22 cellular contexts compared by ENCODE assay signal in the genomic region with DNA sequence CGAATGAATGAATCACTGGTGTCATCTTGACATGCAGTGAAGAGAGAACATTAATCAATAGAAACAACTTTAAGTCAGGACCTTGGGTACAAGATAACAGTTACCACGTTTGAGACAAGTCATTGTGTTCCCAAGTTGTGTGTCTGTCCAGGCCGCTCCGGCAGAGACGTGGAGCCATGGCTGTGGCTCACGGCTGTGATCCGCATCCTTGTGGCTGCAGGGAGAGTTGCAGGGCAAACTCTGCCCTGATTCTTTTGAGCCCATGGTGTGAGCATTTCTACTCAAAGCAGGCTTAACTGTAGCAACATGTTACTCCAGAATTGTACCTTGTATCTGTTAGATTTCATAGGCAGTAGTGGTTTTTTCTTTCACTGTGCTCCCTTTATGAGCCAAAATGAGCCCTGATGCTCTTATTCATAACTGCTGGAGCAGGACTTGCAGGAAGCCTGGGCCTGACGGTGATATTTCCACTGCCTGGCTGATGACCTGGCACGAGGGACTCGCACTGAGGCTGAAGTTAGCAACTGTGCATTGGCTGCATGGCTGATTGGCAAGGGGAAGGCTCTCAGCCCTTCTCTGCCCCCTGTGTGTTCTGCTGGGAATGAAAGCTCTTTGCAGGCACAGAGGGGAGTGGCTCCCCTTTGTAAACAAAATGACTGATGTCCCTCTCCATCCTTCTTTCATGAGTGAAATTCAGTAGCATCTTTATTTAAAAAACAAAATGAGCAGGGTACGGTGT.
A peak's percentile ranks its signal among the peaks of the same experiment; 100 is the strongest.
DNase-seq lines count a peak whose midpoint lies in the region; ATAC-seq and TF ChIP-seq lines count a peak whose summit lies in the region.
"Had no signal": no experiment of that assay in that cellular context is flagged by ENCODE, and none has a peak within 500 bp of the region (broad histone marks: within the 10 kb centered on the region; RNA-seq: fewer than 3 reads in every experiment).

No MANE protein-coding gene starts in this region.

- no peak for ATAC-seq in upper lobe of right lung
- ATAC-seq: effector memory CD8-positive, alpha-beta T cell; GM12878; psoas muscle; Right ventricle myocardium inferior; stimulated activated naive B cell treated with anti-CD40 and anti-IgM and Interleukin-4, amounts not matched to agents 10 μg/mL and 1 μg/mL and 100 μg/mL, for 72 hours; T-helper 17 cell had no signal

- H3K4me1 Mint-ChIP-seq in activated naive CD4-positive, alpha-beta T cell treated with anti-CD3 and anti-CD28 coated beads, Interleukin-2, amount 10 ng/mL, durations not matched to agents 7 days and 5 days: no peaks in the 10 kb centered on the region
- H3K4me1 Mint-ChIP-seq: stimulated activated naive B cell treated with anti-CD40 and anti-IgM and Interleukin-4, amounts not matched to agents 10 μg/mL and 1 μg/mL and 100 μg/mL, for 72 hours had no signal

- no peaks in the 10 kb centered on the region for H3K36me3 Mint-ChIP-seq in activated naive CD4-positive, alpha-beta T cell treated with anti-CD3 and anti-CD28 coated beads, Interleukin-2, amount 10 ng/mL, durations not matched to agents 7 days and 5 days
- H3K36me3 Mint-ChIP-seq: stimulated activated naive B cell treated with anti-CD40 and anti-IgM and Interleukin-4, amounts not matched to agents 10 μg/mL and 1 μg/mL and 100 μg/mL, for 72 hours had no signal

- no peak overlapping the region for H3K27ac ChIP-seq in upper lobe of right lung
- H3K27ac ChIP-seq: left ventricle myocardium inferior, psoas muscle had no signal

- H3K4me1 ChIP-seq in upper lobe of right lung: no peaks in the 10 kb centered on the region
- H3K4me1 ChIP-seq: left ventricle myocardium inferior, psoas muscle had no signal

- peak; percentile 12 for TF ChIP-seq CTCF in upper lobe of right lung (IDR thresholded peaks at IDR 0.05)

- no peaks in the 10 kb centered on the region for H3K9me3 ChIP-seq in upper lobe of right lung
- H3K9me3 ChIP-seq: left ventricle myocardium inferior, psoas muscle had no signal

- no peaks in the 10 kb centered on the region for H3K9me3 Mint-ChIP-seq in activated naive CD4-positive, alpha-beta T cell treated with anti-CD3 and anti-CD28 coated beads, Interleukin-2, amount 10 ng/mL, durations not matched to agents 7 days and 5 days
- H3K9me3 Mint-ChIP-seq: CD4-positive, alpha-beta T cell had no signal

- H3K36me3 ChIP-seq in upper lobe of right lung: no peaks in the 10 kb centered on the region
- H3K36me3 ChIP-seq: left ventricle myocardium inferior had no signal

- H3K27me3 ChIP-seq in upper lobe of right lung: no peaks in the 10 kb centered on the region

- H3K27ac Mint-ChIP-seq in activated naive CD4-positive, alpha-beta T cell treated with anti-CD3 and anti-CD28 coated beads, Interleukin-2, amount 10 ng/mL, durations not matched to agents 7 days and 5 days: no peak overlapping the region
- H3K27ac Mint-ChIP-seq: CD4-positive, alpha-beta T cell; effector memory CD8-positive, alpha-beta T cell; stimulated activated naive B cell treated with anti-CD40 and anti-IgM and Interleukin-4, amounts not matched to agents 10 μg/mL and 1 μg/mL and 100 μg/mL, for 72 hours; T-helper 17 cell had no signal

- intact Hi-C loops in upper lobe of right lung (cut with DNase I): no loop called here

- H3K4me3 Mint-ChIP-seq in activated naive CD4-positive, alpha-beta T cell treated with anti-CD3 and anti-CD28 coated beads, Interleukin-2, amount 10 ng/mL, durations not matched to agents 7 days and 5 days: no peak overlapping the region
- H3K4me3 Mint-ChIP-seq: CD4-positive, alpha-beta T cell; effector memory CD8-positive, alpha-beta T cell; stimulated activated naive B cell treated with anti-CD40 and anti-IgM and Interleukin-4, amounts not matched to agents 10 μg/mL and 1 μg/mL and 100 μg/mL, for 72 hours; T-helper 17 cell had no signal

- DNase-seq in NCI-H345 (lab: John Stamatoyannopoulos, UW) (peak; percentile 44), NCI-H345 treated with DMSO at 0.1 percent for 48 hours (lab: John Stamatoyannopoulos, UW; ENCODE audit: unreplicated experiment) (no peak), RKO (ENCODE audit: low spot score) (peak; percentile 15), islet precursor cell (peak; percentile 68), upper lobe of right lung (no peak), NCI-H446 treated with DMSO at 0.1 percent for 48 hours (lab: John Stamatoyannopoulos, UW) (no peak), mesenteric fat pad (ENCODE audit: low spot score) (no peak)
- DNase-seq in activated naive CD4-positive, alpha-beta T cell treated with anti-CD3 and anti-CD28 coated beads, Interleukin-2, amount 10 ng/mL, durations not matched to agents 7 days and 5 days: no peak
- DNase-seq: activated CD4-positive, CD25-positive, alpha-beta regulatory T cell; activated effector memory CD4-positive, alpha-beta T cell treated with Interleukin-2 at 50 U/mL for 16 hours; amygdala; CD4-positive, alpha-beta T cell; effector memory CD8-positive, alpha-beta T cell; EL; left ventricle myocardium inferior; NCI-H1694; NK-92 treated with Interleukin-12 subunit alpha and Interleukin-12 subunit beta, amount 100 ng/mL, for 24 hours; psoas muscle; stimulated activated naive B cell treated with anti-CD40 and anti-IgM and Interleukin-4, amounts not matched to agents 10 μg/mL and 1 μg/mL and 100 μg/mL, for 72 hours; T-helper 17 cell had no signal

- no peak overlapping the region for H3K4me3 ChIP-seq in upper lobe of right lung
- H3K4me3 ChIP-seq: GM12878, left ventricle myocardium inferior, psoas muscle had no signal

- CTCF ChIA-PET in activated naive CD4-positive, alpha-beta T cell treated with anti-CD3 and anti-CD28 coated beads, Interleukin-2, amount 10 ng/mL, durations not matched to agents 7 days and 5 days (lab: Charles Lee): no interaction called here

- H3K27me3 Mint-ChIP-seq in activated naive CD4-positive, alpha-beta T cell treated with anti-CD3 and anti-CD28 coated beads, Interleukin-2, amount 10 ng/mL, durations not matched to agents 7 days and 5 days: no peaks in the 10 kb centered on the region
- H3K27me3 Mint-ChIP-seq: CD4-positive, alpha-beta T cell; T-helper 17 cell had no signal

Comparison
In these comparisons a context has a peak if more than half of its experiments do, and no peak if none do; other contexts are left out.
1. DNase-seq: peak in NCI-H345 (single experiment), RKO (single experiment) and islet precursor cell (single experiment); none in NCI-H345 treated with DMSO at 0.1 percent for 48 hours (single experiment), upper lobe of right lung (single experiment), NCI-H446 treated with DMSO at 0.1 percent for 48 hours (single experiment), activated naive CD4-positive, alpha-beta T cell treated with anti-CD3 and anti-CD28 coated beads, Interleukin-2, amount 10 ng/mL, durations not matched to agents 7 days and 5 days (single experiment) and mesenteric fat pad (single experiment).